In genomic region chr19:41135390-41136384, GRCh38 we compare ENCODE assay signal across 10 cellular contexts. TPM values are rescaled to one million over a fixed set of nuclear protein-coding genes. Genes with fewer than 3 reads are reported as not detected.
DNase-seq lines count a peak whose midpoint lies in the region; ATAC-seq, FAIRE-seq and TF ChIP-seq lines count a peak whose summit lies in the region.
"Not testable (repeated sequence)": the region's sequence is repeated elsewhere in the genome, so short reads cannot be mapped to it uniquely, and the experiment has no call there.
"Had no signal": no experiment of that assay in that cellular context is flagged by ENCODE, and none has a peak within 500 bp of the region (broad histone marks: within the 10 kb centered on the region; RNA-seq: fewer than 3 reads in every experiment).

No MANE protein-coding gene starts in this region.

- not testable (repeated sequence) for H3K27me3 Mint-ChIP-seq in CD4-positive, alpha-beta T cell
- peaks cover 39% of the 10 kb centered on the region for H3K27me3 Mint-ChIP-seq in activated CD4-positive, alpha-beta T cell treated with anti-CD3 and anti-CD28 coated beads, Interleukin-2, amount 10 ng/mL, durations not matched to agents 24 days and 14 days
- H3K27me3 Mint-ChIP-seq in stimulated activated naive B cell treated with anti-CD40 and anti-IgM and Interleukin-4, amounts not matched to agents 10 μg/mL and 1 μg/mL and 100 μg/mL, for 72 hours, result peaks cover 45 to 64% of the 10 kb centered on the region in 2 donors

- H3K9me3 Mint-ChIP-seq in CD4-positive, alpha-beta T cell; activated CD4-positive, alpha-beta T cell treated with anti-CD3 and anti-CD28 coated beads, Interleukin-2, amount 10 ng/mL, durations not matched to agents 24 days and 14 days; stimulated activated naive B cell treated with anti-CD40 and anti-IgM and Interleukin-4, amounts not matched to agents 10 μg/mL and 1 μg/mL and 100 μg/mL, for 72 hours: not testable (repeated sequence)

- ATAC-seq in CD4-positive, alpha-beta T cell (ENCODE audit: poor library complexity), result peak; percentile 97
- ATAC-seq in pancreas, result peak; percentile 94 to 98 (median 98)
- ATAC-seq in stimulated activated naive B cell treated with anti-CD40 and anti-IgM and Interleukin-4, amounts not matched to agents 10 μg/mL and 1 μg/mL and 100 μg/mL, for 72 hours (replicated peaks), result peak; percentile 98

- H3K27ac ChIP-seq in CD4-positive, alpha-beta T cell (ENCODE audit: low read depth, low read length); fibroblast of lung (ENCODE audit: insufficient read depth, low read length): not testable (repeated sequence)
- H3K27ac ChIP-seq in HUES64 (ENCODE audit: low read depth, low read length), result peak overlapping the region; percentile 71; the same call in 1 of the 2 replicates
- H3K27ac ChIP-seq in pancreas, result peak overlapping the region in 2 of 4 donors; percentile 2 to 58

- not testable (repeated sequence) for H4K20me1 ChIP-seq in fibroblast of lung (ENCODE audit: control insufficient read depth, extremely low read depth, insufficient read depth, low read length)

- H3K4me3 ChIP-seq in HUES64 (ENCODE audit: low read length), result peak overlapping the region; percentile 65
- peak overlapping the region in 2 of 4 experiments; percentile 23 to 41 for H3K4me3 ChIP-seq in fibroblast of lung (replicated peaks in 1 of 4; ENCODE audit: control extremely low read depth in 1 of 4, insufficient read depth in 1 of 4, low read depth in 3 of 4, low read length in 4 of 4)
- H3K4me3 ChIP-seq in kidney epithelial cell (ENCODE audit: low read depth, low read length), result peak overlapping the region; percentile 38
- peak overlapping the region in 3 of 4 donors; percentile 6 to 45 (median 37) for H3K4me3 ChIP-seq in pancreas

- H3K79me2 ChIP-seq in fibroblast of lung (ENCODE audit: control insufficient read depth, insufficient read depth, low read length), result not testable (repeated sequence)

- H3K4me2 ChIP-seq in fibroblast of lung (ENCODE audit: extremely low read depth, insufficient read depth, low read length), result peak overlapping the region; percentile 48

- peak; percentile 45 for FAIRE-seq in pancreas (lab: Jason Lieb, UNC)

- not testable (repeated sequence) for TF ChIP-seq CTCF in CD4-positive, alpha-beta T cell (IDR thresholded peaks at IDR 0.05); fibroblast of lung (conservative IDR thresholded peaks at IDR 0.05 in 1 of 2, IDR thresholded peaks at IDR 0.05 in 1 of 2; ENCODE audit: low read depth in 1 of 2, low read length in 2 of 2); kidney epithelial cell (IDR thresholded peaks at IDR 0.05; ENCODE audit: insufficient read depth, low read length, poor library complexity, severe bottlenecking); pancreas (IDR thresholded peaks at IDR 0.05)

- H3K4me1 Mint-ChIP-seq in CD4-positive, alpha-beta T cell (ENCODE audit: low read depth), result peaks cover 14% of the 10 kb centered on the region
- H3K4me1 Mint-ChIP-seq in activated CD4-positive, alpha-beta T cell treated with anti-CD3 and anti-CD28 coated beads, Interleukin-2, amount 10 ng/mL, durations not matched to agents 24 days and 14 days, result peaks cover 10% of the 10 kb centered on the region
- not testable (repeated sequence) for H3K4me1 Mint-ChIP-seq in stimulated activated naive B cell treated with anti-CD40 and anti-IgM and Interleukin-4, amounts not matched to agents 10 μg/mL and 1 μg/mL and 100 μg/mL, for 72 hours

- H3K4me1 ChIP-seq in HUES64 (ENCODE audit: insufficient read depth, low read length); fibroblast of lung (ENCODE audit: control insufficient read depth, extremely low read depth, insufficient read depth, low read length); pancreas: not testable (repeated sequence)

- not testable (repeated sequence) for H3K9me3 ChIP-seq in CD4-positive, alpha-beta T cell (ENCODE audit: control insufficient read depth, low read length); HUES64 (ENCODE audit: insufficient read depth, low read depth, low read length); fibroblast of lung (ENCODE audit: control insufficient read depth, insufficient read depth, low read depth, low read length); pancreas

- CTCF ChIA-PET in CD4-positive, alpha-beta T cell (lab: Charles Lee), result not testable (repeated sequence)

- H3K36me3 Mint-ChIP-seq in CD4-positive, alpha-beta T cell (ENCODE audit: low read depth); activated CD4-positive, alpha-beta T cell treated with anti-CD3 and anti-CD28 coated beads, Interleukin-2, amount 10 ng/mL, durations not matched to agents 24 days and 14 days (ENCODE audit: low read depth); stimulated activated naive B cell treated with anti-CD40 and anti-IgM and Interleukin-4, amounts not matched to agents 10 μg/mL and 1 μg/mL and 100 μg/mL, for 72 hours: not testable (repeated sequence)

- not testable (repeated sequence) for H3K27me3 ChIP-seq in CD4-positive, alpha-beta T cell (ENCODE audit: control insufficient read depth, insufficient read depth, low read length); HUES64 (ENCODE audit: insufficient read depth, low read length); fibroblast of lung (ENCODE audit: control insufficient read depth, insufficient read depth, low read length); kidney epithelial cell (ENCODE audit: control insufficient read depth, insufficient read depth, low read length); pancreas

- not testable (repeated sequence) for H3K36me3 ChIP-seq in HUES64 (ENCODE audit: insufficient read depth, low read length); fibroblast of lung (ENCODE audit: control insufficient read depth, insufficient read depth, low read length); kidney epithelial cell (ENCODE audit: control insufficient read depth, insufficient read depth, low read length); pancreas

- peak overlapping the region; percentile 69 for H3K27ac Mint-ChIP-seq in CD4-positive, alpha-beta T cell
- peak overlapping the region; percentile 78 for H3K27ac Mint-ChIP-seq in activated CD4-positive, alpha-beta T cell treated with anti-CD3 and anti-CD28 coated beads, Interleukin-2, amount 10 ng/mL, durations not matched to agents 24 days and 14 days
- peak overlapping the region; percentile 89 for H3K27ac Mint-ChIP-seq in stimulated activated naive B cell treated with anti-CD40 and anti-IgM and Interleukin-4, amounts not matched to agents 10 μg/mL and 1 μg/mL and 100 μg/mL, for 72 hours

- 17% methylated on average over 64 of the region's 76 CpGs for WGBS in HUES64
- WGBS in pancreas, 2 donors, result 11 to 16% methylated on average over 49 to 60 of the region's 76 CpGs

- intact Hi-C loops in CD4-positive, alpha-beta T cell (cut with DNase I, micrococcal nuclease); activated CD4-positive, alpha-beta T cell treated with anti-CD3 and anti-CD28 coated beads, Interleukin-2, amount 10 ng/mL, durations not matched to agents 24 days and 14 days (cut with micrococcal nuclease); pancreas (cut with DNase I): not testable (repeated sequence)

- not testable (repeated sequence) for H2AFZ ChIP-seq in fibroblast of lung (ENCODE audit: low read length)

- peak in 3 of 10 experiments; percentile 10 to 49 (median 33) for DNase-seq in CD4-positive, alpha-beta T cell
- peak; percentile 79 for DNase-seq in activated CD4-positive, alpha-beta T cell treated with anti-CD3 and anti-CD28 coated beads, Interleukin-2, amount 10 ng/mL, durations not matched to agents 24 days and 14 days
- DNase-seq in astrocyte of the hippocampus (ENCODE audit: low read depth, low spot score) (peak; percentile 53), fibroblast of lung (ENCODE audit: low read depth in 2 of 2) (peak; percentile 40 to 42), kidney epithelial cell (ENCODE audit: low read depth) (peak; percentile 5), pancreas (peak; percentile 24 to 82 (median 56))
- peak; percentile 48 for DNase-seq in stimulated activated naive B cell treated with anti-CD40 and anti-IgM and Interleukin-4, amounts not matched to agents 10 μg/mL and 1 μg/mL and 100 μg/mL, for 72 hours

- peak overlapping the region; percentile 94 for H3K4me3 Mint-ChIP-seq in CD4-positive, alpha-beta T cell
- H3K4me3 Mint-ChIP-seq in activated CD4-positive, alpha-beta T cell treated with anti-CD3 and anti-CD28 coated beads, Interleukin-2, amount 10 ng/mL, durations not matched to agents 24 days and 14 days, result peak overlapping the region; percentile 89
- peak overlapping the region; percentile 86 to 90 for H3K4me3 Mint-ChIP-seq in stimulated activated naive B cell treated with anti-CD40 and anti-IgM and Interleukin-4, amounts not matched to agents 10 μg/mL and 1 μg/mL and 100 μg/mL, for 72 hours

- H3K9ac ChIP-seq in HUES64 (ENCODE audit: low read depth, low read length), result peak overlapping the region; percentile 54
- H3K9ac ChIP-seq in fibroblast of lung (ENCODE audit: insufficient read depth, low read length), result not testable (repeated sequence)

- POLR2A ChIA-PET in CD4-positive, alpha-beta T cell (lab: Charles Lee), result not testable (repeated sequence)

RNA-seq across cellular contexts. Expression of gene CYP2F1, which starts 21.5 kb away (rescaled TPM):
- under 1 TPM; 0.47 to 0.96 TPM for total RNA-seq in CD4-positive, alpha-beta T cell
- polyA plus RNA-seq in HUES64 (2013, experiment 1 of 2), result not detected
- polyA plus RNA-seq in HUES64 (2013, experiment 2 of 2), result 0.57 TPM
- total RNA-seq in activated CD4-positive, alpha-beta T cell treated with anti-CD3 and anti-CD28 coated beads, Interleukin-2, amount 10 ng/mL, durations not matched to agents 24 days and 14 days, result not detected in 2 replicates
- not detected in 2 replicates for total RNA-seq in fibroblast of lung
- polyA plus RNA-seq in fibroblast of lung, result not detected in 2 replicates
- polyA plus RNA-seq in fibroblast of lung (2012), result 0.12 TPM in 1 of 2 replicates, not detected in the other
- not detected in 2 replicates for polyA minus RNA-seq in fibroblast of lung (ENCODE audit: low replicate concordance)
- not detected in 2 replicates for total RNA-seq in kidney epithelial cell
- total RNA-seq in pancreas, result not detected
- polyA plus RNA-seq in pancreas, result not detected
- total RNA-seq: Calu3, PC-3 had no signal

RNA-seq across cellular contexts. Expression of gene CYP2A13, which starts 47.4 kb away (rescaled TPM):
- not detected for total RNA-seq in CD4-positive, alpha-beta T cell
- polyA plus RNA-seq in HUES64 (2013, experiment 1 of 2), result 0.25 TPM
- 0.38 TPM for polyA plus RNA-seq in HUES64 (2013, experiment 2 of 2)
- total RNA-seq in activated CD4-positive, alpha-beta T cell treated with anti-CD3 and anti-CD28 coated beads, Interleukin-2, amount 10 ng/mL, durations not matched to agents 24 days and 14 days, result not detected in 2 replicates
- not detected in 2 replicates for total RNA-seq in fibroblast of lung
- not detected in 2 replicates for polyA plus RNA-seq in fibroblast of lung
- polyA plus RNA-seq in fibroblast of lung (2012), result not detected in 2 replicates
- polyA minus RNA-seq in fibroblast of lung (ENCODE audit: low replicate concordance), result not detected in 2 replicates
- total RNA-seq in kidney epithelial cell, result not detected in 2 replicates
- total RNA-seq in pancreas, result not detected
- polyA plus RNA-seq in pancreas, result not detected
- total RNA-seq: Calu3, PC-3 had no signal

RNA-seq across cellular contexts. Expression of gene CYP2S1, which starts 57.3 kb away (rescaled TPM):
- under 1 TPM; 0.78 to 0.82 TPM for total RNA-seq in CD4-positive, alpha-beta T cell
- 96.5 TPM for polyA plus RNA-seq in HUES64 (2013, experiment 1 of 2)
- polyA plus RNA-seq in HUES64 (2013, experiment 2 of 2), result 84.7 TPM
- 0.70 and 1.0 TPM in 2 replicates for total RNA-seq in activated CD4-positive, alpha-beta T cell treated with anti-CD3 and anti-CD28 coated beads, Interleukin-2, amount 10 ng/mL, durations not matched to agents 24 days and 14 days
- total RNA-seq in fibroblast of lung (2.1 and 3.5 TPM in 2 replicates), kidney epithelial cell (3.1 and 4.9 TPM in 2 replicates), pancreas (1 to 10 TPM in 3 of 6 donors, under 1 TPM in 3; 0.09 to 2.6 (median 0.86) TPM)
- polyA plus RNA-seq in fibroblast of lung (0.93 and 7.5 TPM in 2 replicates), pancreas (under 1 TPM; 0.23 to 0.30 TPM)
- polyA plus RNA-seq in fibroblast of lung (2012), result 3.0 and 29.9 TPM in 2 replicates
- 13.9 and 79.2 TPM in 2 replicates for polyA minus RNA-seq in fibroblast of lung (ENCODE audit: low replicate concordance)
